ENCODE assay signal across 1 cellular context in the genomic region with DNA sequence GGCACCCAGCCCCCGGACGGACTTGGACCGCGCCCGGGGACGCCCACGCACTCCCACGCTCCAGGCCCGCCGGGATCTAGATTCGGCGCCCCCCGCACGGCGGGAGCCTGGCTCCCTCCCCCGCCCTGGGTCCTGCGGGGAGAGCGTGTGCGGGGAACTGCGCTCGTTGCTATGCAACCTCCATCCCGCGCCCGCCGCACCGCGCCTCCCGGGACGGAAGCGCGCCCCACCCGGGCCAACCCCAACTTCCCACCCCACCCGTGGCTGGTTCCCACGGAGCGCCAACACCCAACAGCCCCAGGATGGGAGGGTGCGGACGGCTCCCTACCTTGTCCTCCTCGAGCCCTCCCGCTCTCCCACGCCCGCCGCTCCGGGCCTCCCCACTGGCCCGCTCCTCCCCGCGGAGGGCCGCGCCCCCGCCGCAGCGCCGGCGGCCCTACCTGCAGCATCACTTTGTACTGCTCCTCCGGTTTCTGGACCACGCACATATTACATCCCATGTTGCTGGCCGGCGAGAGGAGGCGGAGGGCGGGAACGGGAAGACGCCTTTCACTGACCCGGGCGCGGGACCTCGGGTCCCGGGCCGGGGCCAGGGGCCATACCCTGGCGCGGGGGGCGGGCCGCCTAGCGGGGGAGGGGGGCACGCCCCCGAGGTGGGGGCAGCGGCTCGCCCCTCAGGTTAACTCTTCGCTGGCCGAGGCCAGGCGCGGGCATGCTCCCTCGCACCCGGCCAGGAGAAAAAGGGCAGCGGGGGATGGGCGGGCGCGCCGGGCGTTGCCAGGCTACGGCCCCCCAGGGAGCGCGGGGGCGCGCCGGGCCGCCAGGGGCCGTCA.
A peak's percentile ranks its signal among the peaks of the same experiment; 100 is the strongest.
TF ChIP-seq lines count a peak whose summit lies in the region.

A gene with protein sequence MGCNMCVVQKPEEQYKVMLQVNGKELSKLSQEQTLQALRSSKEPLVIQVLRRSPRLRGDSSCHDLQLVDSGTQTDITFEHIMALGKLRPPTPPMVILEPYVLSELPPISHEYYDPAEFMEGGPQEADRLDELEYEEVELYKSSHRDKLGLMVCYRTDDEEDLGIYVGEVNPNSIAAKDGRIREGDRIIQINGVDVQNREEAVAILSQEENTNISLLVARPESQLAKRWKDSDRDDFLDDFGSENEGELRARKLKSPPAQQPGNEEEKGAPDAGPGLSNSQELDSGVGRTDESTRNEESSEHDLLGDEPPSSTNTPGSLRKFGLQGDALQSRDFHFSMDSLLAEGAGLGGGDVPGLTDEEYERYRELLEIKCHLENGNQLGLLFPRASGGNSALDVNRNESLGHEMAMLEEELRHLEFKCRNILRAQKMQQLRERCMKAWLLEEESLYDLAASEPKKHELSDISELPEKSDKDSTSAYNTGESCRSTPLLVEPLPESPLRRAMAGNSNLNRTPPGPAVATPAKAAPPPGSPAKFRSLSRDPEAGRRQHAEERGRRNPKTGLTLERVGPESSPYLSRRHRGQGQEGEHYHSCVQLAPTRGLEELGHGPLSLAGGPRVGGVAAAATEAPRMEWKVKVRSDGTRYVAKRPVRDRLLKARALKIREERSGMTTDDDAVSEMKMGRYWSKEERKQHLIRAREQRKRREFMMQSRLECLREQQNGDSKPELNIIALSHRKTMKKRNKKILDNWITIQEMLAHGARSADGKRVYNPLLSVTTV (minus strand): TSS at position 746 of the 833 bp plus-strand sequence. CDS start 246 bp downstream, at position 500.

TF ChIP-seq in H1, 55 proteins besides CTCF, POLR2A, EP300 and RAD21:
- no peak for TF ChIP-seq NRF1 (IDR thresholded peaks at IDR 0.05; ENCODE audit: low read depth, low read length)
- no peak for TF ChIP-seq ZNF274 (IDR thresholded peaks at IDR 0.05; ENCODE audit: borderline replicate concordance, extremely low read depth, low read length)
- no peak for TF ChIP-seq CBX5 (IDR thresholded peaks at IDR 0.05; ENCODE audit: low read depth, low read length)
- no peak for TF ChIP-seq CHD2 (IDR thresholded peaks at IDR 0.05; ENCODE audit: low read length)
- TF ChIP-seq KDM4A (IDR thresholded peaks at IDR 0.05; ENCODE audit: low read depth, low read length, severe bottlenecking), result peak; percentile 3
